In genomic region chr5:140690376-140690932, GRCh38 we compare ENCODE assay signal across 8 cellular contexts. TPM values are rescaled to one million over a fixed set of nuclear protein-coding genes. Genes with fewer than 3 reads are reported as not detected.
DNase-seq lines count a peak whose midpoint lies in the region; ATAC-seq and TF ChIP-seq lines count a peak whose summit lies in the region.

No MANE protein-coding gene starts in this region.

- TF ChIP-seq CTCF in AG10803 (conservative IDR thresholded peaks at IDR 0.05; ENCODE audit: low read length) (no peak), lower lobe of right lung (IDR thresholded peaks at IDR 0.05) (no peak)

- H3K4me3 ChIP-seq in AG10803 (ENCODE audit: low read length) (peak overlapping the region; percentile 96), lower lobe of right lung (peak overlapping the region; percentile 97), urinary bladder (ENCODE audit: low read depth, low read length) (peak overlapping the region; percentile 66)

- H3K27ac ChIP-seq in angular gyrus (ENCODE audit: low read depth, low read length) (peak overlapping the region; percentile 88), lower lobe of right lung (peak overlapping the region; percentile 92), urinary bladder (ENCODE audit: low read depth) (no peak overlapping the region)

- no peaks in the 10 kb centered on the region for H3K9me3 ChIP-seq in lower lobe of right lung

- H3K4me1 ChIP-seq in lower lobe of right lung: peaks cover 35% of the 10 kb centered on the region
- H3K4me1 ChIP-seq in urinary bladder (ENCODE audit: insufficient read depth): no peaks in the 10 kb centered on the region

- peak; percentile 2 for ATAC-seq in HG02642 (IDR thresholded peaks at IDR 0.05; ENCODE audit: poor library complexity, unreplicated experiment)
- peak in 1 of 2 donors; percentile 1 for ATAC-seq in lower lobe of right lung
- no peak for ATAC-seq in GM21528 (IDR thresholded peaks at IDR 0.05; ENCODE audit: low FRiP score, unreplicated experiment)

- H3K36me3 ChIP-seq in lower lobe of right lung (peaks cover 62% of the 10 kb centered on the region), urinary bladder (ENCODE audit: insufficient read depth) (peaks cover 1% of the 10 kb centered on the region)

- DNase-seq in AG10803 (ENCODE audit: low read depth): no peak
- DNase-seq in lower lobe of right lung: no peak
- no peak for DNase-seq in NCI-H2196 (lab: John Stamatoyannopoulos, UW; ENCODE audit: unreplicated experiment)
- DNase-seq in activated effector memory CD4-positive, alpha-beta T cell treated with anti-CD3 and anti-CD28 coated beads, Interleukin-2, amount 50 U/mL, for 16 hours: no peak

- intact Hi-C loops in lower lobe of right lung (cut with DNase I): no loop called here

- WGBS in urinary bladder: 51% methylated on average over 8 of the region's 8 CpGs

- no peaks in the 10 kb centered on the region for H3K27me3 ChIP-seq in lower lobe of right lung (ENCODE audit: low read depth)

RNA-seq across cellular contexts. Expression of gene HARS1, which starts 0.7 kb away (rescaled TPM):
- total RNA-seq in lower lobe of right lung (44.5 TPM), urinary bladder (31.9 TPM)
- 50.5 TPM for polyA plus RNA-seq in urinary bladder

RNA-seq across cellular contexts. Expression of gene HARS2, which starts 0.8 kb away (rescaled TPM):
- total RNA-seq in lower lobe of right lung (27.6 TPM), urinary bladder (28.1 TPM)
- polyA plus RNA-seq in urinary bladder: 24.9 TPM

RNA-seq across cellular contexts. Expression of gene ZMAT2, which starts 9.8 kb away (rescaled TPM):
- total RNA-seq in lower lobe of right lung (42.9 TPM), urinary bladder (25.9 TPM)
- polyA plus RNA-seq in urinary bladder: 74.1 TPM

RNA-seq across cellular contexts. Expression of gene DND1, which starts 17.1 kb away (rescaled TPM):
- total RNA-seq in lower lobe of right lung (1.2 TPM), urinary bladder (not detected)
- 0.96 TPM for polyA plus RNA-seq in urinary bladder

RNA-seq across cellular contexts. Expression of gene WDR55, which starts 25.8 kb away (rescaled TPM):
- total RNA-seq in lower lobe of right lung (22.4 TPM), urinary bladder (12.7 TPM)
- 13.5 TPM for polyA plus RNA-seq in urinary bladder
